15 cellular contexts compared by ENCODE assay signal in genomic region chr11:71065794-71066193, GRCh38.
DNase-seq lines count a peak whose midpoint lies in the region; ATAC-seq and TF ChIP-seq lines count a peak whose summit lies in the region.
"Had no signal": no experiment of that assay in that cellular context is flagged by ENCODE, and none has a peak within 500 bp of the region (broad histone marks: within the 10 kb centered on the region; RNA-seq: fewer than 3 reads in every experiment).

No MANE protein-coding gene starts in this region.

- POLR2A ChIA-PET in HEK293 (lab: Yijun Ruan, JAX): no interaction called here

- no peak for TF ChIP-seq CTCF in HEK293 (tag by site-specific recombination; IDR thresholded peaks at IDR 0.05)
- TF ChIP-seq CTCF in chondrocyte (IDR thresholded peaks at IDR 0.05): no peak

- H3K9me3 ChIP-seq in HEK293 (ENCODE audit: control insufficient read depth, insufficient read depth, low read depth, low read length): no peaks in the 10 kb centered on the region
- H3K9me3 ChIP-seq: Caco-2, HAP-1 had no signal

- no peak overlapping the region for H3K4me3 ChIP-seq in HEK293 (ENCODE audit: low read depth, low read length)
- H3K4me3 ChIP-seq: GM12878, HAP-1 had no signal

- no peaks in the 10 kb centered on the region for H3K9me3 Mint-ChIP-seq in chondrocyte (ENCODE audit: low read depth)

- peak; percentile 23 for DNase-seq in CD1c-positive myeloid dendritic cell (ENCODE audit: extremely low spot score)
- DNase-seq in chondrocyte (ENCODE audit: low spot score): peak; percentile 37
- DNase-seq in stimulated activated CD4-positive, alpha-beta T cell treated with anti-CD3 and anti-CD28 coated beads, Interleukin-4, amount 100 ng/mL, for 1 hour: no peak
- DNase-seq in ecto neural progenitor cell (ENCODE audit: low spot score): no peak
- no peak for DNase-seq in activated gamma-delta T cell (lab: John Stamatoyannopoulos, UW)
- DNase-seq: Caco-2; CD4-positive, alpha-beta memory T cell; DMS153; DND-41; GOT3 had no signal

- no peak overlapping the region for H3K27ac Mint-ChIP-seq in chondrocyte (ENCODE audit: unreplicated experiment)
- H3K27ac Mint-ChIP-seq: CD4-positive, alpha-beta memory T cell had no signal

- H3K27me3 Mint-ChIP-seq in chondrocyte (ENCODE audit: low read depth): peaks cover 27% of the 10 kb centered on the region

- H3K4me1 Mint-ChIP-seq in chondrocyte (ENCODE audit: low read depth): no peaks in the 10 kb centered on the region
- H3K4me1 Mint-ChIP-seq: CD4-positive, alpha-beta memory T cell had no signal

- no peak overlapping the region for H3K27ac ChIP-seq in HEK293 (ENCODE audit: extremely low read depth, low read depth, low read length)

- no peaks in the 10 kb centered on the region for H3K36me3 Mint-ChIP-seq in chondrocyte (ENCODE audit: low read depth)
- H3K36me3 Mint-ChIP-seq: CD14-positive monocyte; CD4-positive, alpha-beta memory T cell had no signal

- no peaks in the 10 kb centered on the region for H3K36me3 ChIP-seq in HEK293 (ENCODE audit: control insufficient read depth in 2 of 2, insufficient read depth in 1 of 2, low read length in 2 of 2)
- H3K36me3 ChIP-seq: HAP-1 had no signal

- no peak for ATAC-seq in GM19351 (IDR thresholded peaks at IDR 0.05; ENCODE audit: unreplicated experiment)
- ATAC-seq: GM12878 had no signal

- H3K4me3 Mint-ChIP-seq in chondrocyte (ENCODE audit: unreplicated experiment): no peak overlapping the region
- H3K4me3 Mint-ChIP-seq: CD4-positive, alpha-beta memory T cell had no signal

- CTCF ChIA-PET in HEK293 (lab: Yijun Ruan, JAX): interaction anchor here (1.0 kb wide), 1 partner anchor 250 kb away, joined by 4 read pairs; no protein-coding TSS in a partner anchor

- H3K4me1 ChIP-seq in HEK293 (ENCODE audit: control insufficient read depth, insufficient read depth, low read length): no peaks in the 10 kb centered on the region
- H3K4me1 ChIP-seq: Caco-2, HAP-1 had no signal

TF ChIP-seq in HEK293, 187 proteins besides CTCF, POLR2A, EP300 and RAD21:
- TF ChIP-seq, protein P1, sequence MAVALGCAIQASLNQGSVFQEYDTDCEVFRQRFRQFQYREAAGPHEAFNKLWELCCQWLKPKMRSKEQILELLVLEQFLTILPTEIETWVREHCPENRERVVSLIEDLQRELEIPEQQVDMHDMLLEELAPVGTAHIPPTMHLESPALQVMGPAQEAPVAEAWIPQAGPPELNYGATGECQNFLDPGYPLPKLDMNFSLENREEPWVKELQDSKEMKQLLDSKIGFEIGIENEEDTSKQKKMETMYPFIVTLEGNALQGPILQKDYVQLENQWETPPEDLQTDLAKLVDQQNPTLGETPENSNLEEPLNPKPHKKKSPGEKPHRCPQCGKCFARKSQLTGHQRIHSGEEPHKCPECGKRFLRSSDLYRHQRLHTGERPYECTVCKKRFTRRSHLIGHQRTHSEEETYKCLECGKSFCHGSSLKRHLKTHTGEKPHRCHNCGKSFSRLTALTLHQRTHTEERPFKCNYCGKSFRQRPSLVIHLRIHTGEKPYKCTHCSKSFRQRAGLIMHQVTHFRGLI (tag by site-specific recombination; IDR thresholded peaks at IDR 0.05): no peak
- TF ChIP-seq ZNF341 (tag by site-specific recombination; IDR thresholded peaks at IDR 0.05; ENCODE audit: low read depth): no peak
- TF ChIP-seq, protein P2, sequence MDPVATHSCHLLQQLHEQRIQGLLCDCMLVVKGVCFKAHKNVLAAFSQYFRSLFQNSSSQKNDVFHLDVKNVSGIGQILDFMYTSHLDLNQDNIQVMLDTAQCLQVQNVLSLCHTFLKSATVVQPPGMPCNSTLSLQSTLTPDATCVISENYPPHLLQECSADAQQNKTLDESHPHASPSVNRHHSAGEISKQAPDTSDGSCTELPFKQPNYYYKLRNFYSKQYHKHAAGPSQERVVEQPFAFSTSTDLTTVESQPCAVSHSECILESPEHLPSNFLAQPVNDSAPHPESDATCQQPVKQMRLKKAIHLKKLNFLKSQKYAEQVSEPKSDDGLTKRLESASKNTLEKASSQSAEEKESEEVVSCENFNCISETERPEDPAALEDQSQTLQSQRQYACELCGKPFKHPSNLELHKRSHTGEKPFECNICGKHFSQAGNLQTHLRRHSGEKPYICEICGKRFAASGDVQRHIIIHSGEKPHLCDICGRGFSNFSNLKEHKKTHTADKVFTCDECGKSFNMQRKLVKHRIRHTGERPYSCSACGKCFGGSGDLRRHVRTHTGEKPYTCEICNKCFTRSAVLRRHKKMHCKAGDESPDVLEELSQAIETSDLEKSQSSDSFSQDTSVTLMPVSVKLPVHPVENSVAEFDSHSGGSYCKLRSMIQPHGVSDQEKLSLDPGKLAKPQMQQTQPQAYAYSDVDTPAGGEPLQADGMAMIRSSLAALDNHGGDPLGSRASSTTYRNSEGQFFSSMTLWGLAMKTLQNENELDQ (tag by site-specific recombination; IDR thresholded peaks at IDR 0.05; ENCODE audit: low read depth): no peak
- TF ChIP-seq GLIS1 (tag by site-specific recombination; IDR thresholded peaks at IDR 0.05): peak; percentile 83
- TF ChIP-seq ZNF549 (tag by site-specific recombination; IDR thresholded peaks at IDR 0.05): no peak

Comparison
In these comparisons a context has a peak if more than half of its experiments do, and no peak if none do; other contexts are left out.
1. DNase-seq: peak in CD1c-positive myeloid dendritic cell (single experiment) and chondrocyte (single experiment); none in stimulated activated CD4-positive, alpha-beta T cell treated with anti-CD3 and anti-CD28 coated beads, Interleukin-4, amount 100 ng/mL, for 1 hour (single experiment), ecto neural progenitor cell (single experiment) and activated gamma-delta T cell (single experiment).